30 cellular contexts compared by ENCODE assay signal in genomic region chr15:61028427-61028826, GRCh38.
"Had no signal": no experiment of that assay in that cellular context is flagged by ENCODE, and none has a peak within 500 bp of the region (broad histone marks: within the 10 kb centered on the region; RNA-seq: fewer than 3 reads in every experiment).

No MANE protein-coding gene starts in this region.

- ATAC-seq: activated CD8-positive, alpha-beta memory T cell treated with anti-CD3 and anti-CD28 coated beads, Interleukin-2, amount 10 ng/mL, durations not matched to agents 7 days and 5 days; activated CD8-positive, alpha-beta T cell treated with anti-CD3 and anti-CD28 coated beads, Interleukin-2, amount 10 ng/mL, durations not matched to agents 7 days and 5 days; activated naive CD8-positive, alpha-beta T cell treated with anti-CD3 and anti-CD28 coated beads, Interleukin-2, amount 50 U/mL, for 24 hours had no signal

- H3K27ac ChIP-seq: ascending aorta, cardiac muscle cell, VCaP had no signal

- H3K4me3 ChIP-seq: ascending aorta, cardiac muscle cell had no signal

- H3K9me3 ChIP-seq: ascending aorta had no signal

- H3K36me3 ChIP-seq: ascending aorta, cardiac muscle cell had no signal

- FAIRE-seq: bronchial epithelial cell, TTC549 had no signal

- H3K27me3 ChIP-seq: ascending aorta, cardiac muscle cell had no signal

- DNase-seq: activated B cell treated with CpG ODN at 0.5 μM for 24 hours; activated CD4-positive, alpha-beta memory T cell treated with anti-CD3 and anti-CD28 coated beads, Interleukin-2, amount 10 ng/mL, durations not matched to agents 7 days and 5 days; activated CD4-positive, alpha-beta T cell treated with anti-CD3 and anti-CD28 coated beads for 4 hours; activated CD4-positive, alpha-beta T cell treated with anti-CD3 and anti-CD28 coated beads, Interleukin-2, amount 10 ng/mL, durations not matched to agents 24 days and 14 days; activated CD4-positive, alpha-beta T cell treated with anti-CD3 and anti-CD28 coated beads, Interleukin-2, amount 50 U/mL, for 48 hours; activated CD4-positive, CD25-positive, alpha-beta regulatory T cell treated with anti-CD3 and anti-CD28 coated beads, Interleukin-2, amount 50 U/mL, for 72 hours; activated CD8-positive, alpha-beta memory T cell treated with anti-CD3 and anti-CD28 coated beads for 24 hours; activated CD8-positive, alpha-beta memory T cell treated with anti-CD3 and anti-CD28 coated beads, Interleukin-2, amount 10 ng/mL, durations not matched to agents 7 days and 5 days; activated CD8-positive, alpha-beta memory T cell treated with anti-CD3 and anti-CD28 coated beads, Interleukin-2, amount 50 U/mL, for 48 hours; activated CD8-positive, alpha-beta T cell treated with anti-CD3 and anti-CD28 coated beads, Interleukin-2, amount 10 ng/mL, durations not matched to agents 7 days and 5 days; activated effector memory CD4-positive, alpha-beta T cell treated with Interleukin-2 at 50 U/mL for 16 hours; activated gamma-delta T cell; activated naive CD4-positive, alpha-beta T cell treated with anti-CD3 and anti-CD28 coated beads, Interleukin-2, amount 10 ng/mL, durations not matched to agents 7 days and 5 days; activated naive CD4-positive, alpha-beta T cell treated with Interleukin-2 at 50 U/mL for 16 hours; activated naive CD8-positive, alpha-beta T cell treated with anti-CD3 and anti-CD28 coated beads, Interleukin-2, amount 10 ng/mL, durations not matched to agents 7 days and 5 days; activated naive CD8-positive, alpha-beta T cell treated with anti-CD3 and anti-CD28 coated beads, Interleukin-2, amount 50 U/mL, for 24 hours; activated T-cell treated with anti-CD3 and anti-CD28 coated beads, Interleukin-2, amount 50 U/mL, for 24 hours; activated T-cell treated with anti-CD3 and anti-CD28 coated beads, Interleukin-2, amount 50 U/mL, for 48 hours; amygdala; anterior cingulate cortex; caudate nucleus; cerebellar nuclear complex; T-helper 1 cell; T-helper 2 cell; T-helper 9 cell had no signal
